ENCODE assay signal across 8 cellular contexts in genomic region chr7:103149808-103150180, GRCh38. TPM values are rescaled to one million over a fixed set of nuclear protein-coding genes. Genes with fewer than 3 reads are reported as not detected.
DNase-seq lines count a peak whose midpoint lies in the region; ATAC-seq and TF ChIP-seq lines count a peak whose summit lies in the region.

No MANE protein-coding gene starts in this region.

- H3K27ac ChIP-seq in ACC112 (ENCODE audit: low read depth, low read length), result peak overlapping the region; percentile 98
- H3K27ac ChIP-seq in SU-DHL-6 (ENCODE audit: low read depth, low read length), result peak overlapping the region; percentile 63

- peak overlapping the region; percentile 87 for H3K4me2 ChIP-seq in SU-DHL-6 (ENCODE audit: low read depth, low read length, poor library complexity, severe bottlenecking)

- H4K20me1 ChIP-seq in SU-DHL-6 (ENCODE audit: low read depth, low read length), result no peaks in the 10 kb centered on the region

- peaks cover 33% of the 10 kb centered on the region for H3K79me2 ChIP-seq in ACC112 (ENCODE audit: control insufficient read depth, insufficient read depth, low read length, unreplicated experiment)
- peaks cover 27% of the 10 kb centered on the region; the same call in 1 of the 2 replicates for H3K79me2 ChIP-seq in SU-DHL-6 (ENCODE audit: insufficient read depth, low read length)

- H3F3A ChIP-seq in SU-DHL-6 (ENCODE audit: insufficient read depth), result peaks cover 15% of the 10 kb centered on the region; the same call in 1 of the 2 replicates

- H3K4me1 ChIP-seq in ACC112 (ENCODE audit: control insufficient read depth, insufficient read depth, low read length, unreplicated experiment), result peaks cover 8% of the 10 kb centered on the region

- H3K9ac ChIP-seq in SU-DHL-6 (ENCODE audit: low read length), result peak overlapping the region; percentile 84

- H3K36me3 ChIP-seq in ACC112 (ENCODE audit: insufficient read depth, low read length) (peaks cover 4% of the 10 kb centered on the region; the same call in 1 of the 2 replicates), SU-DHL-6 (ENCODE audit: low read length) (no peaks in the 10 kb centered on the region)

- H3K4me3 ChIP-seq in ACC112 (ENCODE audit: low read depth, low read length) (peak overlapping the region; percentile 86), SU-DHL-6 (ENCODE audit: insufficient read depth, low read length, poor library complexity, severe bottlenecking) (peak overlapping the region; percentile 78)

- H2AFZ ChIP-seq in ACC112 (ENCODE audit: low read length, unreplicated experiment) (peak overlapping the region; percentile 98), SU-DHL-6 (ENCODE audit: low read depth, low read length, severe bottlenecking) (peak overlapping the region; percentile 80)

- H3K9me2 ChIP-seq in SU-DHL-6 (replicated peaks; ENCODE audit: insufficient read depth, low read length), result no peaks in the 10 kb centered on the region

- H3K36me3 Mint-ChIP-seq in glutamatergic neuron (ENCODE audit: unreplicated experiment), result no peaks in the 10 kb centered on the region

- peaks cover 15% of the 10 kb centered on the region for H3K4me1 Mint-ChIP-seq in glutamatergic neuron (ENCODE audit: low read depth, unreplicated experiment)

- no peaks in the 10 kb centered on the region for H3K27me3 ChIP-seq in ACC112 (ENCODE audit: insufficient read depth, low read length)
- no peaks in the 10 kb centered on the region for H3K27me3 ChIP-seq in SU-DHL-6 (ENCODE audit: low read length)

- ATAC-seq in GM21381 (IDR thresholded peaks at IDR 0.05; ENCODE audit: unreplicated experiment), result peak; percentile 7
- ATAC-seq in stimulated activated naive CD8-positive, alpha-beta T cell treated with anti-CD3 and anti-CD28 coated beads, Interleukin-15, Interleukin-2, amounts not matched to agents 100 U/mL and 50 U/mL, for 24 hours, result peak; percentile 24
- ATAC-seq in activated CD4-positive, CD25-positive, alpha-beta regulatory T cell treated with anti-CD3 and anti-CD28 coated beads, Interleukin-2, amount 50 U/mL, for 24 hours, result no peak

- DNase-seq in glutamatergic neuron (no peak), posterior cingulate gyrus (no peak), NCI-H2196 treated with DMSO at 0.1 percent for 48 hours (lab: John Stamatoyannopoulos, UW; ENCODE audit: unreplicated experiment) (no peak)
- no peak for DNase-seq in stimulated activated naive CD8-positive, alpha-beta T cell treated with anti-CD3 and anti-CD28 coated beads, Interleukin-15, Interleukin-2, amounts not matched to agents 100 U/mL and 50 U/mL, for 24 hours

- H3K27ac Mint-ChIP-seq in glutamatergic neuron (ENCODE audit: unreplicated experiment), result peak overlapping the region; percentile 95

- H3K4me3 Mint-ChIP-seq in glutamatergic neuron (ENCODE audit: unreplicated experiment), result peak overlapping the region; percentile 90

- TF ChIP-seq CTCF in SU-DHL-6 (IDR thresholded peaks at IDR 0.05; ENCODE audit: insufficient read depth, low read length, poor library complexity, severe bottlenecking) (no peak), glutamatergic neuron (IDR thresholded peaks at IDR 0.05; ENCODE audit: partially characterized antibody, unreplicated experiment) (no peak)

- H3K27me3 Mint-ChIP-seq in glutamatergic neuron (ENCODE audit: unreplicated experiment), result peaks cover 4% of the 10 kb centered on the region

- peaks cover 7% of the 10 kb centered on the region for H3K9me3 Mint-ChIP-seq in glutamatergic neuron (ENCODE audit: unreplicated experiment)

- no peaks in the 10 kb centered on the region for H3K9me3 ChIP-seq in SU-DHL-6 (ENCODE audit: insufficient read depth, low read length)

- intact Hi-C loops in posterior cingulate gyrus (cut with DNase I), result loop anchor here (5.0 kb wide), 1 partner anchor 72 kb away; the partner anchor contains the start of gene ARMC10

RNA-seq across cellular contexts. Expression of gene NAPEPLD, which starts 0.9 kb away (rescaled TPM):
- total RNA-seq in glutamatergic neuron (ENCODE audit: unreplicated experiment), result 6.5 TPM

Comparison
In these comparisons a context has a peak if more than half of its experiments do, and no peak if none do; other contexts are left out.
1. ATAC-seq: peak in GM21381 (single experiment) and stimulated activated naive CD8-positive, alpha-beta T cell treated with anti-CD3 and anti-CD28 coated beads, Interleukin-15, Interleukin-2, amounts not matched to agents 100 U/mL and 50 U/mL, for 24 hours (single experiment); none in activated CD4-positive, CD25-positive, alpha-beta regulatory T cell treated with anti-CD3 and anti-CD28 coated beads, Interleukin-2, amount 50 U/mL, for 24 hours (0 of 2).